ENCODE assay signal across 3 cellular contexts in genomic region chr12:70927356-70927755, GRCh38.
TF ChIP-seq lines count a peak whose summit lies in the region.

No MANE protein-coding gene starts in this region.

TF ChIP-seq in HepG2, 621 proteins besides CTCF, POLR2A, EP300 and RAD21:
- TF ChIP-seq ZNF468 (CRISPR knock-in tag; IDR thresholded peaks at IDR 0.05) (no peak), HMGA1 (CRISPR knock-in tag; conservative IDR thresholded peaks at IDR 0.05) (no peak), GATAD1 (CRISPR knock-in tag; IDR thresholded peaks at IDR 0.05) (no peak), KLF11 (CRISPR knock-in tag; IDR thresholded peaks at IDR 0.05) (no peak), LCORL (IDR thresholded peaks at IDR 0.05) (peak; percentile 82), LCORL (CRISPR knock-in tag; IDR thresholded peaks at IDR 0.05) (no peak)
- TF ChIP-seq, protein P1, sequence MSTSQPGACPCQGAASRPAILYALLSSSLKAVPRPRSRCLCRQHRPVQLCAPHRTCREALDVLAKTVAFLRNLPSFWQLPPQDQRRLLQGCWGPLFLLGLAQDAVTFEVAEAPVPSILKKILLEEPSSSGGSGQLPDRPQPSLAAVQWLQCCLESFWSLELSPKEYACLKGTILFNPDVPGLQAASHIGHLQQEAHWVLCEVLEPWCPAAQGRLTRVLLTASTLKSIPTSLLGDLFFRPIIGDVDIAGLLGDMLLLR (CRISPR knock-in tag; IDR thresholded peaks at IDR 0.05) = no peak
TF ChIP-seq in HepG2: peak in this region for 1.

TF ChIP-seq in Ishikawa, 13 proteins besides CTCF, POLR2A, EP300 and RAD21:
- TF ChIP-seq NFIC (IDR thresholded peaks at IDR 0.05) = peak; percentile 28; the same call in 1 of the 2 replicates
- no peak for TF ChIP-seq MAX (IDR thresholded peaks at IDR 0.05)
TF ChIP-seq in Ishikawa: peak in this region for 1.

TF ChIP-seq in K562, 482 proteins besides CTCF, POLR2A, EP300 and RAD21:
- TF ChIP-seq MTA2 (IDR thresholded peaks at IDR 0.05; ENCODE audit: low read depth) (no peak), MLLT1 (IDR thresholded peaks at IDR 0.05) (no peak), NCOR1 (IDR thresholded peaks at IDR 0.05) (no peak), NFIX (CRISPR knock-in tag; IDR thresholded peaks at IDR 0.05; ENCODE audit: low read depth) (peak; percentile 98), NFIC (IDR thresholded peaks at IDR 0.05) (peak; percentile 96)
